ENCODE assay signal across 28 cellular contexts in the genomic region with DNA sequence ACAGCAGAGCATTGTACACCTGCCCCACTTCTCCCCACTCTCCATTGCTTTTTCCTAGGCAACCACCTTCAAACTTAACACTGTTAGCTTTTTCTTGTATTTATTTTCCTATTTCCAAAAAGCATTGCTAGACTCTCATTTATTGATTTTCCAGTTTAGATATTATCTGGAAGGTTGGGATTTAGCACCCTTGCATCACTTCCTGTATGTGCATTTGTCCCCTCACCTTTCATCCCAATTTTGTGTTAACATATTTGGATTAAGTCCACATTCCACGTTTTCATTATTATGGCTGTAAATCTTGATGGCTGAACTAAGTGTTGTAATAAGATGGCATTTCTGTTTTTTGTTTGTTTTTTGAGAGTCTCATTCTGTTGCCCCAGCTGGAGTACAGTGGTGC.
"Had no signal": no experiment of that assay in that cellular context is flagged by ENCODE, and none has a peak within 500 bp of the region (broad histone marks: within the 10 kb centered on the region; RNA-seq: fewer than 3 reads in every experiment).

No MANE protein-coding gene starts in this region.

- H3K4me1 ChIP-seq: pancreas, psoas muscle, right lobe of liver, sigmoid colon, stomach, thyroid gland, upper lobe of left lung, vagina had no signal

- H3K4me1 Mint-ChIP-seq: naive thymus-derived CD8-positive, alpha-beta T cell; nephron progenitor cell; neural crest cell; stimulated activated effector memory CD8-positive, alpha-beta T cell treated with anti-CD3 and anti-CD28 coated beads, Interleukin-12 subunit alpha, Interleukin-12 subunit beta, amount 100 ng/mL, for 72 hours had no signal

- H3K36me3 ChIP-seq: neutrophil, pancreas, right lobe of liver, sigmoid colon, stomach, thoracic aorta, thyroid gland, tibial nerve, upper lobe of left lung, vagina had no signal

- H3K36me3 Mint-ChIP-seq: natural killer cell treated with Interleukin-12 subunit alpha and Interleukin-12 subunit beta and Interleukin-15 and Interleukin-18, amount 100 ng/mL, for 72 hours; stimulated activated effector memory CD8-positive, alpha-beta T cell treated with anti-CD3 and anti-CD28 coated beads, Interleukin-12 subunit alpha, Interleukin-12 subunit beta, amount 100 ng/mL, for 72 hours had no signal

- H3K4me3 ChIP-seq: pancreas, psoas muscle, right lobe of liver, sigmoid colon, stomach, thoracic aorta, thyroid gland, tibial nerve, upper lobe of left lung, vagina had no signal

- ATAC-seq: naive thymus-derived CD8-positive, alpha-beta T cell; natural killer cell treated with Interleukin-12 subunit alpha and Interleukin-12 subunit beta and Interleukin-15 and Interleukin-18, amount 100 ng/mL, for 72 hours; right cardiac atrium; stimulated activated effector memory CD8-positive, alpha-beta T cell treated with anti-CD3 and anti-CD28 coated beads, Interleukin-12 subunit alpha, Interleukin-12 subunit beta, amount 100 ng/mL, for 72 hours; stimulated activated naive B cell treated with anti-CD40 and anti-IgM and Interleukin-4, amounts not matched to agents 10 μg/mL and 1 μg/mL and 100 μg/mL, for 72 hours had no signal

- FAIRE-seq: pancreas, small intestine, urothelium cell line had no signal

- H3K27me3 ChIP-seq: neutrophil, pancreas, right lobe of liver, sigmoid colon, stomach, thyroid gland, tibial nerve, upper lobe of left lung, vagina had no signal

- H3K27ac ChIP-seq: neutrophil, pancreas, psoas muscle, right lobe of liver, sigmoid colon, stomach, thoracic aorta, thyroid gland, tibial nerve, upper lobe of left lung, vagina had no signal

- H3K27me3 Mint-ChIP-seq: stimulated activated naive CD8-positive, alpha-beta T cell treated with anti-CD3 and anti-CD28 coated beads, Interleukin-15, Interleukin-2, amounts not matched to agents 100 ng/mL and 50 ng/mL, for 24 hours had no signal

- DNase-seq: naive thymus-derived CD8-positive, alpha-beta T cell; nephron progenitor cell; nucleus accumbens; pancreas; psoas muscle; right cardiac atrium; sigmoid colon; small intestine; stimulated activated CD4-positive, alpha-beta T cell treated with anti-CD3 and anti-CD28 coated beads, Interleukin-15, amount 100 ng/mL, for 24 hours; stimulated activated CD4-positive, alpha-beta T cell treated with anti-CD3 and anti-CD28 coated beads, Interleukin-2, amount 100 ng/mL, for 24 hours; stimulated activated CD4-positive, alpha-beta T cell treated with anti-CD3 and anti-CD28 coated beads, Interleukin-2, amount 100 ng/mL, for 48 hours; stimulated activated CD4-positive, alpha-beta T cell treated with anti-CD3 and anti-CD28 coated beads, Interleukin-4, amount 100 ng/mL, for 24 hours; stimulated activated naive B cell treated with anti-CD40 and anti-IgM and Interleukin-4, amounts not matched to agents 10 μg/mL and 1 μg/mL and 100 μg/mL, for 72 hours; stimulated activated naive CD4-positive, alpha-beta T cell treated with Interleukin-2 at 50 U/mL for 16 hours; stomach; thyroid gland; trophoblast cell; upper lobe of left lung had no signal

- H3K4me3 Mint-ChIP-seq: naive thymus-derived CD8-positive, alpha-beta T cell; natural killer cell treated with Interleukin-12 subunit alpha and Interleukin-12 subunit beta and Interleukin-15 and Interleukin-18, amount 100 ng/mL, for 72 hours; nephron progenitor cell; neural crest cell; stimulated activated effector memory CD8-positive, alpha-beta T cell treated with anti-CD3 and anti-CD28 coated beads, Interleukin-12 subunit alpha, Interleukin-12 subunit beta, amount 100 ng/mL, for 72 hours; stimulated activated naive B cell treated with anti-CD40 and anti-IgM and Interleukin-4, amounts not matched to agents 10 μg/mL and 1 μg/mL and 100 μg/mL, for 72 hours; stimulated activated naive CD8-positive, alpha-beta T cell treated with anti-CD3 and anti-CD28 coated beads, Interleukin-15, Interleukin-2, amounts not matched to agents 100 ng/mL and 50 ng/mL, for 24 hours had no signal

- H3K9me3 ChIP-seq: neutrophil, pancreas, psoas muscle, right lobe of liver, sigmoid colon, stomach, thoracic aorta, thyroid gland, upper lobe of left lung, vagina had no signal

- H3K9me3 Mint-ChIP-seq: natural killer cell treated with Interleukin-12 subunit alpha and Interleukin-12 subunit beta and Interleukin-15 and Interleukin-18, amount 100 ng/mL, for 72 hours; stimulated activated naive CD8-positive, alpha-beta T cell treated with anti-CD3 and anti-CD28 coated beads, Interleukin-15, Interleukin-2, amounts not matched to agents 100 ng/mL and 50 ng/mL, for 24 hours had no signal

- H3K27ac Mint-ChIP-seq: natural killer cell treated with Interleukin-12 subunit alpha and Interleukin-12 subunit beta and Interleukin-15 and Interleukin-18, amount 100 ng/mL, for 72 hours; nephron progenitor cell; stimulated activated effector memory CD8-positive, alpha-beta T cell treated with anti-CD3 and anti-CD28 coated beads, Interleukin-12 subunit alpha, Interleukin-12 subunit beta, amount 100 ng/mL, for 72 hours; stimulated activated naive B cell treated with anti-CD40 and anti-IgM and Interleukin-4, amounts not matched to agents 10 μg/mL and 1 μg/mL and 100 μg/mL, for 72 hours; stimulated activated naive CD8-positive, alpha-beta T cell treated with anti-CD3 and anti-CD28 coated beads, Interleukin-15, Interleukin-2, amounts not matched to agents 100 ng/mL and 50 ng/mL, for 24 hours had no signal
